ENCODE assay signal across 15 cellular contexts in genomic region chr4:115883251-115883650, GRCh38.
DNase-seq lines count a peak whose midpoint lies in the region; ATAC-seq and TF ChIP-seq lines count a peak whose summit lies in the region.
"Had no signal": no experiment of that assay in that cellular context is flagged by ENCODE, and none has a peak within 500 bp of the region (broad histone marks: within the 10 kb centered on the region; RNA-seq: fewer than 3 reads in every experiment).

No MANE protein-coding gene starts in this region.

- no peaks in the 10 kb centered on the region for H3K79me1 ChIP-seq in neuronal stem cell (ENCODE audit: low read depth, low read length)

- H3K4me1 ChIP-seq in A673 (ENCODE audit: insufficient read depth, low read length, poor library complexity, severe bottlenecking) (peaks cover 38% of the 10 kb centered on the region), neuronal stem cell (ENCODE audit: control insufficient read depth in 2 of 2, insufficient read depth in 1 of 2, low read depth in 1 of 2, low read length in 2 of 2) (peaks cover 0 to 3% of the 10 kb centered on the region in 2 donors)
- H3K4me1 ChIP-seq: BE2C, Caco-2 had no signal

- peaks cover 4% of the 10 kb centered on the region for H3K9me3 ChIP-seq in A673 (ENCODE audit: low read depth, low read length, poor library complexity, severe bottlenecking)
- H3K9me3 ChIP-seq in neuronal stem cell (replicated peaks in 1 of 2; ENCODE audit: control insufficient read depth in 2 of 2, insufficient read depth in 1 of 2, low read depth in 1 of 2, low read length in 2 of 2) = no peaks in the 10 kb centered on the region
- H3K9me3 ChIP-seq: BE2C, Caco-2 had no signal

- peak overlapping the region; percentile 27 for H2AFZ ChIP-seq in neuronal stem cell (ENCODE audit: low read length)

- no peak for ATAC-seq in HG02623 (IDR thresholded peaks at IDR 0.05; ENCODE audit: unreplicated experiment)
- ATAC-seq: K562 had no signal

- H3K4me3 ChIP-seq in A673 (ENCODE audit: low read depth, low read length, poor library complexity, severe bottlenecking) (no peak overlapping the region), LNCaP clone FGC (ENCODE audit: low read depth, low read length) (no peak overlapping the region), neuronal stem cell (ENCODE audit: low read length in 2 of 2) (no peak overlapping the region)
- H3K4me3 ChIP-seq: K562 had no signal

- H3K27me3 ChIP-seq in A673 (replicated peaks; ENCODE audit: insufficient read depth, low read depth, low read length, poor library complexity) (no peaks in the 10 kb centered on the region), neuronal stem cell (ENCODE audit: control insufficient read depth in 3 of 3, insufficient read depth in 3 of 3, low read depth in 1 of 3, low read length in 3 of 3) (no peaks in the 10 kb centered on the region)
- H3K27me3 ChIP-seq: BE2C had no signal

- no peak overlapping the region for H2AK5ac ChIP-seq in neuronal stem cell (ENCODE audit: low read depth, low read length)

- intact Hi-C loops in A673 (cut with micrococcal nuclease; ENCODE audit: unreplicated experiment) = loop anchor here (5.0 kb wide), 1 partner anchor 299 kb away; no protein-coding TSS in a partner anchor

- TF ChIP-seq CTCF in A673 (conservative IDR thresholded peaks at IDR 0.05; ENCODE audit: low read depth, low read length) (no peak), LNCaP clone FGC (IDR thresholded peaks at IDR 0.05; ENCODE audit: control insufficient read depth, extremely low read depth, insufficient read depth) (no peak)

- no peak overlapping the region for H3K23ac ChIP-seq in neuronal stem cell (ENCODE audit: low read depth, low read length, poor library complexity)

- no peak overlapping the region for H2BK15ac ChIP-seq in neuronal stem cell (ENCODE audit: low read length)

- no peak overlapping the region for H2BK12ac ChIP-seq in neuronal stem cell (ENCODE audit: low read length)

- POLR2A ChIA-PET in A673 (lab: Charles Lee; ENCODE audit: low non-redundant PET) = interaction anchor here (0.6 kb wide), 1 partner anchor 15 kb away, joined by 4 read pairs; no protein-coding TSS in a partner anchor

- H3K36me3 ChIP-seq in A673 (ENCODE audit: insufficient read depth, low read length, poor library complexity, severe bottlenecking) (no peaks in the 10 kb centered on the region), neuronal stem cell (replicated peaks in 1 of 2; ENCODE audit: control insufficient read depth in 2 of 2, insufficient read depth in 2 of 2, low read length in 2 of 2) (no peaks in the 10 kb centered on the region)
- H3K36me3 ChIP-seq: BE2C had no signal

- peak overlapping the region; percentile 86 for H3K27ac ChIP-seq in A673 (ENCODE audit: low read depth, low read length, poor library complexity, severe bottlenecking)
- no peak overlapping the region for H3K27ac ChIP-seq in neuronal stem cell (replicated peaks; ENCODE audit: low read length)

- H4K91ac ChIP-seq in neuronal stem cell (ENCODE audit: low read depth, low read length, poor library complexity) = no peak overlapping the region

- no peak overlapping the region for H3K4me2 ChIP-seq in neuronal stem cell (ENCODE audit: insufficient read depth, low read length, poor library complexity, severe bottlenecking)

- CTCF ChIA-PET in A673 (lab: Charles Lee) = no interaction called here

- BruUV-seq in A673 (replicated peaks; lab: Mats Ljungman, UMichigan) = TSS peak; percentile 95

- no peak overlapping the region for H3K18ac ChIP-seq in neuronal stem cell (ENCODE audit: low read length)

- no peak overlapping the region for H3K4ac ChIP-seq in neuronal stem cell (ENCODE audit: low read length)

- WGBS in neuronal stem cell (ENCODE audit: extremely low coverage in 2 of 2, insufficient read length in 2 of 2, insufficient replicate concordance in 1 of 2), 2 donors = no CpG with 5 or more reads among the region's 1 CpG

- no peak overlapping the region for H2BK120ac ChIP-seq in neuronal stem cell (ENCODE audit: low read depth, low read length)

- H4K8ac ChIP-seq in neuronal stem cell (ENCODE audit: low read depth, low read length) = no peak overlapping the region

- no peak overlapping the region for H3K14ac ChIP-seq in neuronal stem cell (ENCODE audit: low read length)

- no peak overlapping the region for H2BK5ac ChIP-seq in neuronal stem cell (ENCODE audit: low read length)

- DNase-seq in A673 (ENCODE audit: low spot score) (peak; percentile 84), LNCaP clone FGC (ENCODE audit: low read depth) (peak; percentile 77), cerebellar cortex (ENCODE audit: low spot score) (peak; percentile 38), neuronal stem cell (ENCODE audit: low spot score) (no peak), NCI-H1092 (lab: John Stamatoyannopoulos, UW) (no peak)
- DNase-seq in activated naive CD4-positive, alpha-beta T cell (lab: John Stamatoyannopoulos, UW) = no peak
- DNase-seq: BE2C; Caco-2; CD8-positive, alpha-beta memory T cell; DND-41; GF-D8; HCEC 1CT; HFFc6 had no signal

- no peak overlapping the region for H3K9ac ChIP-seq in neuronal stem cell (ENCODE audit: low read depth, low read length, poor library complexity)

Comparison
In these comparisons a context has a peak if more than half of its experiments do, and no peak if none do; other contexts are left out.
1. DNase-seq: peak in A673 (single experiment), LNCaP clone FGC (single experiment) and cerebellar cortex (single experiment); none in neuronal stem cell (single experiment), activated naive CD4-positive, alpha-beta T cell (0 of 4) and NCI-H1092 (single experiment).